In genomic region chr16:69709456-69710084, GRCh38 we compare ENCODE assay signal across 1 cellular context.
TF ChIP-seq lines count a peak whose summit lies in the region.

No MANE protein-coding gene starts in this region.

TF ChIP-seq in HepG2, 621 proteins besides CTCF, POLR2A, EP300 and RAD21 (continued from another document):
- TF ChIP-seq, protein P1, sequence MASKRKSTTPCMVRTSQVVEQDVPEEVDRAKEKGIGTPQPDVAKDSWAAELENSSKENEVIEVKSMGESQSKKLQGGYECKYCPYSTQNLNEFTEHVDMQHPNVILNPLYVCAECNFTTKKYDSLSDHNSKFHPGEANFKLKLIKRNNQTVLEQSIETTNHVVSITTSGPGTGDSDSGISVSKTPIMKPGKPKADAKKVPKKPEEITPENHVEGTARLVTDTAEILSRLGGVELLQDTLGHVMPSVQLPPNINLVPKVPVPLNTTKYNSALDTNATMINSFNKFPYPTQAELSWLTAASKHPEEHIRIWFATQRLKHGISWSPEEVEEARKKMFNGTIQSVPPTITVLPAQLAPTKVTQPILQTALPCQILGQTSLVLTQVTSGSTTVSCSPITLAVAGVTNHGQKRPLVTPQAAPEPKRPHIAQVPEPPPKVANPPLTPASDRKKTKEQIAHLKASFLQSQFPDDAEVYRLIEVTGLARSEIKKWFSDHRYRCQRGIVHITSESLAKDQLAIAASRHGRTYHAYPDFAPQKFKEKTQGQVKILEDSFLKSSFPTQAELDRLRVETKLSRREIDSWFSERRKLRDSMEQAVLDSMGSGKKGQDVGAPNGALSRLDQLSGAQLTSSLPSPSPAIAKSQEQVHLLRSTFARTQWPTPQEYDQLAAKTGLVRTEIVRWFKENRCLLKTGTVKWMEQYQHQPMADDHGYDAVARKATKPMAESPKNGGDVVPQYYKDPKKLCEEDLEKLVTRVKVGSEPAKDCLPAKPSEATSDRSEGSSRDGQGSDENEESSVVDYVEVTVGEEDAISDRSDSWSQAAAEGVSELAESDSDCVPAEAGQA (IDR thresholded peaks at IDR 0.05; ENCODE audit: low read depth), result no peak
- TF ChIP-seq, protein P1 (CRISPR knock-in tag; IDR thresholded peaks at IDR 0.05; ENCODE audit: borderline replicate concordance), result no peak
- 0 out of 2 replicates have a peak, but pooled peaks have one; percentile 20 for TF ChIP-seq ZFP36L1 (CRISPR knock-in tag; IDR thresholded peaks at IDR 0.05)
- TF ChIP-seq ZNF124 (CRISPR knock-in tag; IDR thresholded peaks at IDR 0.05), result peak; percentile 47; the same call in 1 of the 2 replicates
- TF ChIP-seq RCOR2 (CRISPR knock-in tag; IDR thresholded peaks at IDR 0.05), result peak; percentile 40; the same call in 1 of the 2 replicates
- TF ChIP-seq ARID3A (IDR thresholded peaks at IDR 0.05; ENCODE audit: low read depth, low read length), result peak; percentile 84
- peak in 1 of 2 experiments; percentile 51; a peak in 1 of 4 replicates for TF ChIP-seq HMGXB4 (CRISPR knock-in tag; IDR thresholded peaks at IDR 0.05; ENCODE audit: borderline replicate concordance in 1 of 2, low read depth in 1 of 2)
- TF ChIP-seq KAT8 (CRISPR knock-in tag; IDR thresholded peaks at IDR 0.05), result 0 out of 2 replicates have a peak, but pooled peaks have one; percentile 50
- peak; percentile 48; the same call in 1 of the 2 replicates for TF ChIP-seq FOXA3 (CRISPR knock-in tag; IDR thresholded peaks at IDR 0.05)
- TF ChIP-seq RORA (CRISPR knock-in tag; IDR thresholded peaks at IDR 0.05), result no peak
- TF ChIP-seq NFRKB (IDR thresholded peaks at IDR 0.05), result no peak
- TF ChIP-seq KLF6 (CRISPR knock-in tag; IDR thresholded peaks at IDR 0.05), result no peak
